ENCODE assay signal across 1 cellular context in genomic region chr6:139625998-139626975, GRCh38.
TF ChIP-seq lines count a peak whose summit lies in the region.

No MANE protein-coding gene starts in this region.

TF ChIP-seq in H1, 55 proteins besides CTCF, POLR2A, EP300 and RAD21 (continued from another document):
- no peak for TF ChIP-seq CHD7 (IDR thresholded peaks at IDR 0.05; ENCODE audit: insufficient replicate concordance, low read length)
- TF ChIP-seq ATF2 (IDR thresholded peaks at IDR 0.05; ENCODE audit: low read length), result no peak
